ENCODE assay signal across 19 cellular contexts in genomic region chr3:37921025-37921424, GRCh38. TPM values are rescaled to one million over a fixed set of nuclear protein-coding genes. Genes with fewer than 3 reads are reported as not detected.
DNase-seq lines count a peak whose midpoint lies in the region; ATAC-seq, FAIRE-seq and TF ChIP-seq lines count a peak whose summit lies in the region.
"Had no signal": no experiment of that assay in that cellular context is flagged by ENCODE, and none has a peak within 500 bp of the region (broad histone marks: within the 10 kb centered on the region; RNA-seq: fewer than 3 reads in every experiment).

No MANE protein-coding gene starts in this region.

- H3K4me1 Mint-ChIP-seq in effector memory CD8-positive, alpha-beta T cell (ENCODE audit: low read depth in 2 of 2): no peaks in the 10 kb centered on the region
- H3K4me1 Mint-ChIP-seq: CD4-positive, alpha-beta memory T cell had no signal

- H3K4me1 ChIP-seq in BE2C (peaks cover 9% of the 10 kb centered on the region), SK-N-SH (ENCODE audit: control insufficient read depth in 1 of 2, insufficient read depth in 2 of 2, low read depth in 1 of 2, low read length in 1 of 2) (peaks cover 27 to 63% of the 10 kb centered on the region in 2 experiments), kidney (ENCODE audit: control insufficient read depth in 1 of 2, insufficient read depth in 1 of 2, low read depth in 1 of 2, low read length in 2 of 2) (peaks cover 41 to 64% of the 10 kb centered on the region in 2 donors)
- H3K4me1 ChIP-seq: BLaER1 had no signal

- TF ChIP-seq CTCF in BE2C (IDR thresholded peaks at IDR 0.05; ENCODE audit: low read depth, low read length): no peak
- TF ChIP-seq CTCF in SK-N-SH (IDR thresholded peaks at IDR 0.05): no peak
- TF ChIP-seq CTCF in coronary artery (IDR thresholded peaks at IDR 0.05): no peak
- no peak for TF ChIP-seq CTCF in kidney (IDR thresholded peaks at IDR 0.05; ENCODE audit: borderline replicate concordance, extremely low read depth, insufficient read depth)

- H3K27ac ChIP-seq in SK-N-SH (ENCODE audit: low read depth in 2 of 2, low read length in 1 of 2): peak overlapping the region; percentile 15 to 94; a peak in 3 of 4 replicates
- peak overlapping the region; percentile 40 to 90 for H3K27ac ChIP-seq in coronary artery
- peak overlapping the region; percentile 5 to 15 for H3K27ac ChIP-seq in kidney (ENCODE audit: low read depth in 2 of 2, low read length in 2 of 2)
- H3K27ac ChIP-seq: BLaER1 had no signal

- no peaks in the 10 kb centered on the region; the same call in 1 of the 2 replicates for H3K9me3 ChIP-seq in BE2C
- no peaks in the 10 kb centered on the region for H3K9me3 ChIP-seq in SK-N-SH
- H3K9me3 ChIP-seq in kidney (ENCODE audit: control insufficient read depth in 1 of 2, low read length in 2 of 2): no peaks in the 10 kb centered on the region
- H3K9me3 ChIP-seq: BLaER1 had no signal

- no peak for ATAC-seq in effector memory CD8-positive, alpha-beta T cell (replicated peaks)
- no peak for ATAC-seq in GM21529 (IDR thresholded peaks at IDR 0.05; ENCODE audit: unreplicated experiment)
- no peak for ATAC-seq in activated CD4-positive, CD25-positive, alpha-beta regulatory T cell treated with anti-CD3 and anti-CD28 coated beads, Interleukin-2, amount 50 U/mL, for 24 hours
- ATAC-seq: HCT116 had no signal

- FAIRE-seq in kidney (lab: Jason Lieb, UNC): no peak
- FAIRE-seq: A204.1 had no signal

- no peaks in the 10 kb centered on the region for H3F3A ChIP-seq in SK-N-SH (replicated peaks; ENCODE audit: insufficient read depth)

- peak; percentile 10 for TF ChIP-seq RAD21 in SK-N-SH (IDR thresholded peaks at IDR 0.05; ENCODE audit: low read length)

- intact Hi-C loops in kidney (cut with DNase I): no loop called here

- no peaks in the 10 kb centered on the region for H3K9me2 ChIP-seq in SK-N-SH

- no peak overlapping the region for H3K4me3 ChIP-seq in BE2C (ENCODE audit: low read depth, low read length)
- no peak overlapping the region for H3K4me3 ChIP-seq in SK-N-SH (ENCODE audit: low read depth in 2 of 2, low read length in 1 of 2)
- H3K4me3 ChIP-seq in coronary artery: no peak overlapping the region
- no peak overlapping the region for H3K4me3 ChIP-seq in kidney (ENCODE audit: low read length in 2 of 2)
- H3K4me3 ChIP-seq: BLaER1 had no signal

- H3K9me3 Mint-ChIP-seq in effector memory CD8-positive, alpha-beta T cell: no peaks in the 10 kb centered on the region
- H3K9me3 Mint-ChIP-seq: CD4-positive, alpha-beta memory T cell had no signal

- H4K20me1 ChIP-seq in SK-N-SH (ENCODE audit: insufficient read depth): no peaks in the 10 kb centered on the region
- H4K20me1 ChIP-seq: BLaER1 had no signal

- CTCF ChIA-PET in SK-N-SH (lab: Yijun Ruan, JAX): interaction anchor here (0.6 to 1.4 kb wide), 3 partner anchors 10 to 76 kb away, joined by 3 to 5 read pairs (median 5); no protein-coding TSS in a partner anchor

- H3K36me3 ChIP-seq in BE2C (no peaks in the 10 kb centered on the region), SK-N-SH (replicated peaks in 1 of 2; ENCODE audit: control insufficient read depth in 1 of 2, insufficient read depth in 2 of 2, low read length in 1 of 2) (peaks cover 0 to 2% of the 10 kb centered on the region in 2 experiments), kidney (ENCODE audit: control insufficient read depth in 1 of 2, insufficient read depth in 2 of 2, low read length in 2 of 2) (no peaks in the 10 kb centered on the region)
- H3K36me3 ChIP-seq: BLaER1 had no signal

- 51% methylated on average over 4 of the region's 5 CpGs for WGBS in SK-N-SH (ENCODE audit: low lambda C conversion rate)

- H3K27me3 ChIP-seq in BE2C (no peaks in the 10 kb centered on the region), SK-N-SH (ENCODE audit: insufficient read depth) (no peaks in the 10 kb centered on the region)
- H3K27me3 ChIP-seq: BLaER1 had no signal

- H3K9ac ChIP-seq in SK-N-SH: no peak overlapping the region
- no peak overlapping the region for H3K9ac ChIP-seq in kidney (ENCODE audit: low read length in 2 of 2)
- H3K9ac ChIP-seq: BLaER1 had no signal

- no peak overlapping the region for H3K4me3 Mint-ChIP-seq in effector memory CD8-positive, alpha-beta T cell
- H3K4me3 Mint-ChIP-seq: CD4-positive, alpha-beta memory T cell had no signal

- DNase-seq in BE2C (peak; percentile 35), SK-N-SH (peak; percentile 42), coronary artery (ENCODE audit: low spot score) (no peak), kidney (no peak), NCI-H446 treated with DMSO at 0.1 percent for 48 hours (lab: John Stamatoyannopoulos, UW) (no peak)
- no peak for DNase-seq in effector memory CD8-positive, alpha-beta T cell
- DNase-seq: Calu3; CD4-positive, alpha-beta memory T cell; GF-D8; GOT3; NCI-H1105; NCI-H510A; NCI-H748 treated with DMSO at 0.1 percent for 48 hours; OCI-M1 had no signal

- TF ChIP-seq EP300 in SK-N-SH (IDR thresholded peaks at IDR 0.05; ENCODE audit: borderline replicate concordance in 1 of 2, low read depth in 1 of 2, low read length in 1 of 2): peak in 1 of 2 experiments; percentile 58; a peak in 1 of 4 replicates

- H3K79me2 ChIP-seq in SK-N-SH (ENCODE audit: insufficient read depth): peaks cover 23% of the 10 kb centered on the region; the same call in 1 of the 2 replicates

- H2AFZ ChIP-seq in SK-N-SH (ENCODE audit: low read depth): no peak overlapping the region

- no peak overlapping the region for H3K4me2 ChIP-seq in SK-N-SH
- H3K4me2 ChIP-seq: BLaER1 had no signal

- H3K36me3 Mint-ChIP-seq in effector memory CD8-positive, alpha-beta T cell (ENCODE audit: insufficient read depth): no peaks in the 10 kb centered on the region
- H3K36me3 Mint-ChIP-seq: CD4-positive, alpha-beta memory T cell had no signal

- POLR2A ChIA-PET in SK-N-SH (lab: Yijun Ruan, JAX): no interaction called here

- peaks cover 0 to 27% of the 10 kb centered on the region in 2 donors for H3K27me3 Mint-ChIP-seq in effector memory CD8-positive, alpha-beta T cell

- H3K27ac Mint-ChIP-seq in effector memory CD8-positive, alpha-beta T cell: no peak overlapping the region
- H3K27ac Mint-ChIP-seq: CD4-positive, alpha-beta memory T cell had no signal

TF ChIP-seq in SK-N-SH, 30 proteins besides CTCF, POLR2A, EP300 and RAD21:
- TF ChIP-seq MXI1 (IDR thresholded peaks at IDR 0.05; ENCODE audit: low read depth, low read length) (no peak), TCF12 (IDR thresholded peaks at IDR 0.05) (no peak), MAX (IDR thresholded peaks at IDR 0.05; ENCODE audit: low read depth) (0 out of 2 replicates have a peak, but pooled peaks have one; percentile 11), NFIC (IDR thresholded peaks at IDR 0.05; ENCODE audit: borderline replicate concordance) (peak; percentile 31; the same call in 1 of the 2 replicates), USF2 (IDR thresholded peaks at IDR 0.05; ENCODE audit: borderline replicate concordance, low read depth, low read length) (no peak), GATA2 (CRISPR knock-in tag; IDR thresholded peaks at IDR 0.05) (peak; percentile 77), FOXJ3 (CRISPR knock-in tag; IDR thresholded peaks at IDR 0.05) (0 out of 2 replicates have a peak, but pooled peaks have one; percentile 30)

RNA-seq across cellular contexts. Expression of gene CTDSPL, which starts 59.3 kb away (rescaled TPM):
- 25.8 TPM for polyA plus RNA-seq in BE2C (2012; ENCODE audit: insufficient read depth, insufficient read length, low read depth)
- 22.1 and 26.8 TPM in 2 replicates for polyA plus RNA-seq in SK-N-SH (2012; rRNA removed)
- polyA plus RNA-seq in SK-N-SH (2012; cell fraction: cytosol; rRNA removed): 21.0 and 25.1 TPM in 2 replicates
- 24.4 and 33.8 TPM in 2 replicates for polyA plus RNA-seq in SK-N-SH (2012; cell fraction: nucleus; rRNA removed)
- total RNA-seq in kidney: 78.3 TPM
- polyA plus RNA-seq in kidney (ENCODE audit: insufficient read depth, low read depth, low replicate concordance): 55.9 TPM

Comparison
In these comparisons a context has a peak if more than half of its experiments do, and no peak if none do; other contexts are left out.
1. DNase-seq: peak in BE2C (single experiment) and SK-N-SH (single experiment); none in coronary artery (single experiment), kidney (single experiment), effector memory CD8-positive, alpha-beta T cell (0 of 3) and NCI-H446 treated with DMSO at 0.1 percent for 48 hours (single experiment).
2. H3K27ac ChIP-seq: peak in every context shown above with its lines; median percentile 65 in coronary artery; 54 in SK-N-SH; 10 in kidney.